Comparison of ENCODE assay signal across 13 cellular contexts in genomic region chr20:64244281-64244805, GRCh38. TPM values are rescaled to one million over a fixed set of nuclear protein-coding genes. Genes with fewer than 3 reads are reported as not detected.
A peak's percentile ranks its signal among the peaks of the same experiment; 100 is the strongest.
DNase-seq lines count a peak whose midpoint lies in the region; ATAC-seq and TF ChIP-seq lines count a peak whose summit lies in the region.
"Had no signal": no experiment of that assay in that cellular context is flagged by ENCODE, and none has a peak within 500 bp of the region (broad histone marks: within the 10 kb centered on the region; RNA-seq: fewer than 3 reads in every experiment).

No MANE protein-coding gene starts in this region.

- no peak overlapping the region for H3K4me3 ChIP-seq in BLaER1 treated with 17β-estradiol and CSF1 and Interleukin-3, amounts not matched to agents 10 nM and 100 nM
- H3K4me3 ChIP-seq: K562 had no signal

- no peak overlapping the region for H3K4me3 Mint-ChIP-seq in glutamatergic neuron (ENCODE audit: unreplicated experiment)
- H3K4me3 Mint-ChIP-seq in natural killer cell treated with Interleukin-12 subunit alpha and Interleukin-12 subunit beta and Interleukin-15 and Interleukin-18, amount 100 ng/mL, for 72 hours = no peak overlapping the region
- H3K4me3 Mint-ChIP-seq: CD4-positive, alpha-beta memory T cell had no signal

- peak overlapping the region; percentile 38 for H3K27ac Mint-ChIP-seq in glutamatergic neuron (ENCODE audit: unreplicated experiment)
- no peak overlapping the region for H3K27ac Mint-ChIP-seq in natural killer cell treated with Interleukin-12 subunit alpha and Interleukin-12 subunit beta and Interleukin-15 and Interleukin-18, amount 100 ng/mL, for 72 hours

- DNase-seq in D341Med (ENCODE audit: low spot score) (peak; percentile 12), glutamatergic neuron (no peak), posterior vena cava (ENCODE audit: low spot score) (peak; percentile 32), germinal center (ENCODE audit: low spot score) (no peak)
- no peak for DNase-seq in natural killer cell treated with Interleukin-12 subunit alpha and Interleukin-12 subunit beta and Interleukin-15 and Interleukin-18, amount 100 ng/mL, for 72 hours (ENCODE audit: low spot score)
- DNase-seq: Calu3; CD4-positive, alpha-beta memory T cell; HCEC 1CT; NCI-H2081 treated with DMSO at 0.1 percent for 48 hours; NCI-H226 had no signal

- intact Hi-C loops in posterior vena cava (cut with DNase I) = no loop called here

- peaks cover 15% of the 10 kb centered on the region for H3K9me3 Mint-ChIP-seq in glutamatergic neuron (ENCODE audit: unreplicated experiment)
- no peaks in the 10 kb centered on the region for H3K9me3 Mint-ChIP-seq in natural killer cell treated with Interleukin-12 subunit alpha and Interleukin-12 subunit beta and Interleukin-15 and Interleukin-18, amount 100 ng/mL, for 72 hours
- H3K9me3 Mint-ChIP-seq: CD4-positive, alpha-beta memory T cell had no signal

- peaks cover 0 to 27% (median 16%) of the 10 kb centered on the region in 10 experiments; a peak in 16 of 20 replicates for H3K4me1 ChIP-seq in BLaER1 treated with 17β-estradiol and CSF1 and Interleukin-3, amounts not matched to agents 10 nM and 100 nM

- peaks cover 11% of the 10 kb centered on the region for H3K4me1 Mint-ChIP-seq in glutamatergic neuron (ENCODE audit: low read depth, unreplicated experiment)
- no peaks in the 10 kb centered on the region for H3K4me1 Mint-ChIP-seq in natural killer cell treated with Interleukin-12 subunit alpha and Interleukin-12 subunit beta and Interleukin-15 and Interleukin-18, amount 100 ng/mL, for 72 hours (ENCODE audit: low read depth in 2 of 2)

- no peak for ATAC-seq in natural killer cell treated with Interleukin-12 subunit alpha and Interleukin-12 subunit beta and Interleukin-15 and Interleukin-18, amount 100 ng/mL, for 72 hours
- ATAC-seq in HG03520 (IDR thresholded peaks at IDR 0.05; ENCODE audit: unreplicated experiment) = no peak
- ATAC-seq: K562 had no signal

- no peaks in the 10 kb centered on the region for H3K9me3 ChIP-seq in BLaER1 treated with 17β-estradiol and CSF1 and Interleukin-3, amounts not matched to agents 10 nM and 100 nM (replicated peaks in 1 of 11)

- H3K27ac ChIP-seq in BLaER1 treated with 17β-estradiol and CSF1 and Interleukin-3, amounts not matched to agents 10 nM and 100 nM = no peak overlapping the region

- no peak for TF ChIP-seq CTCF in glutamatergic neuron (IDR thresholded peaks at IDR 0.05; ENCODE audit: partially characterized antibody, unreplicated experiment)

- 0 out of 22 replicates have a peak, but pooled peaks cover 0 to 6% (median 0%) of the 10 kb centered on the region in 11 experiments for H3K27me3 ChIP-seq in BLaER1 treated with 17β-estradiol and CSF1 and Interleukin-3, amounts not matched to agents 10 nM and 100 nM

- peaks cover 21% of the 10 kb centered on the region for H3K27me3 Mint-ChIP-seq in glutamatergic neuron (ENCODE audit: unreplicated experiment)
- peaks cover 14 to 18% of the 10 kb centered on the region in 2 donors for H3K27me3 Mint-ChIP-seq in natural killer cell treated with Interleukin-12 subunit alpha and Interleukin-12 subunit beta and Interleukin-15 and Interleukin-18, amount 100 ng/mL, for 72 hours

- H3K36me3 ChIP-seq in BLaER1 treated with 17β-estradiol and CSF1 and Interleukin-3, amounts not matched to agents 10 nM and 100 nM = no peaks in the 10 kb centered on the region

- no peak overlapping the region for H3K9ac ChIP-seq in BLaER1 treated with 17β-estradiol and CSF1 and Interleukin-3, amounts not matched to agents 10 nM and 100 nM

- peak overlapping the region in 9 of 11 experiments; percentile 18 to 67 (median 41); a peak in 13 of 22 replicates for H3K4me2 ChIP-seq in BLaER1 treated with 17β-estradiol and CSF1 and Interleukin-3, amounts not matched to agents 10 nM and 100 nM

- peaks cover 0 to 6% (median 0%) of the 10 kb centered on the region in 11 experiments; a peak in 1 of 22 replicates for H4K20me1 ChIP-seq in BLaER1 treated with 17β-estradiol and CSF1 and Interleukin-3, amounts not matched to agents 10 nM and 100 nM

- H3K36me3 Mint-ChIP-seq in glutamatergic neuron (ENCODE audit: unreplicated experiment) = peaks cover 9% of the 10 kb centered on the region
- no peaks in the 10 kb centered on the region for H3K36me3 Mint-ChIP-seq in natural killer cell treated with Interleukin-12 subunit alpha and Interleukin-12 subunit beta and Interleukin-15 and Interleukin-18, amount 100 ng/mL, for 72 hours
- H3K36me3 Mint-ChIP-seq: CD4-positive, alpha-beta memory T cell had no signal

RNA-seq across cellular contexts. Expression of gene PCMTD2, which starts 11.2 kb away (rescaled TPM):
- 82.4 TPM for total RNA-seq in glutamatergic neuron (ENCODE audit: unreplicated experiment)
- total RNA-seq in posterior vena cava = 10 to 100 TPM; 25.1 to 27.0 TPM
- total RNA-seq in natural killer cell treated with Interleukin-12 subunit alpha and Interleukin-12 subunit beta and Interleukin-15 and Interleukin-18, amount 100 ng/mL, for 72 hours = 10 to 100 TPM; 17.4 to 21.8 TPM

Comparison
In these comparisons a context has a peak if more than half of its experiments do, and no peak if none do; other contexts are left out.
1. DNase-seq: peak in D341Med (single experiment) and posterior vena cava (single experiment); none in glutamatergic neuron (single experiment), germinal center (single experiment) and natural killer cell treated with Interleukin-12 subunit alpha and Interleukin-12 subunit beta and Interleukin-15 and Interleukin-18, amount 100 ng/mL, for 72 hours (single experiment).